ENCODE assay signal across 1 cellular context in the genomic region with DNA sequence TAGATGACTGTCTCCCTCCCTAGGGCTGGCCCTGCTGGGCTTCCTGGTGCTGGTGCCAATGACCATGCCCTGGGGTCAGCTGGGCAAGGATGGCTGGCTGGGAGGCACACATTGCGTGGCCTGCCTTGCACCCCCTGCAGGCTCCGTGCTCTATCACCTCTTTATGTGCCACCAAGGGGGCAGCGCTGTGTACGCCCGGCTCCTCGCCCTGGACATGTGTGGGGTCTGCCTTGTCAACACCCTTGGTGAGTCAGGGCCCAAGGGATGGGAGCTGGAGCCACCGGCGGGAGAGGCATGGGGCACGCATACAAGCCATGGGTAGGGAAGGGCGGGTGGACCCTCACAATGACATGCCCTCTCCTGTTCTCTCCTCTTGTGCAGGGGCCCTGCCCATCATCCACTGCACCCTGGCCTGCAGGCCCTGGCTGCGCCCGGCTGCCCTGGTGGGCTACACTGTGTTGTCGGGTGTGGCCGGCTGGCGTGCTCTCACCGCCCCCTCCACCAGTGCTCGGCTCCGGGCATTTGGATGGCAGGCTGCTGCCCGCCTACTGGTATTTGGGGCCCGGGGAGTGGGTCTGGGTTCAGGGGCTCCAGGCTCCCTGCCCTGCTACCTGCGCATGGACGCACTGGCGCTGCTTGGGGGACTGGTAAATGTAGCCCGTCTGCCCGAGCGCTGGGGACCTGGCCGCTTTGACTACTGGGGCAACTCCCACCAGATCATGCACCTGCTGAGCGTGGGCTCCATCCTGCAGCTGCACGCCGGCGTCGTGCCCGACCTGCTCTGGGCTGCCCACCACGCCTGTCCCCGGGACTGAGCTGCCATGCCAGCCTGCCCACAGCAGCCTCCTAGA.
TF ChIP-seq lines count a peak whose summit lies in the region.

No MANE protein-coding gene starts in this region.

TF ChIP-seq in IMR-90, 13 proteins besides CTCF, POLR2A, EP300 and RAD21:
- TF ChIP-seq CHD1 (IDR thresholded peaks at IDR 0.05; ENCODE audit: low read depth, low read length) (no peak), MXI1 (IDR thresholded peaks at IDR 0.05; ENCODE audit: borderline replicate concordance, low read depth, low read length) (no peak), CEBPB (IDR thresholded peaks at IDR 0.05; ENCODE audit: low read depth, low read length) (no peak), FOS (IDR thresholded peaks at IDR 0.05; ENCODE audit: low read depth, low read length) (no peak), RFX5 (IDR thresholded peaks at IDR 0.05; ENCODE audit: low read depth, low read length) (no peak), MAZ (IDR thresholded peaks at IDR 0.05; ENCODE audit: borderline replicate concordance, low read depth, low read length) (no peak), SMC3 (IDR thresholded peaks at IDR 0.05; ENCODE audit: low read depth, low read length) (no peak), RCOR1 (IDR thresholded peaks at IDR 0.05; ENCODE audit: insufficient replicate concordance, low read length) (no peak), NFE2L2 (IDR thresholded peaks at IDR 0.05; ENCODE audit: low read depth, low read length) (no peak), USF2 (IDR thresholded peaks at IDR 0.05; ENCODE audit: low read depth, low read length) (no peak)
- TF ChIP-seq, protein P1, sequence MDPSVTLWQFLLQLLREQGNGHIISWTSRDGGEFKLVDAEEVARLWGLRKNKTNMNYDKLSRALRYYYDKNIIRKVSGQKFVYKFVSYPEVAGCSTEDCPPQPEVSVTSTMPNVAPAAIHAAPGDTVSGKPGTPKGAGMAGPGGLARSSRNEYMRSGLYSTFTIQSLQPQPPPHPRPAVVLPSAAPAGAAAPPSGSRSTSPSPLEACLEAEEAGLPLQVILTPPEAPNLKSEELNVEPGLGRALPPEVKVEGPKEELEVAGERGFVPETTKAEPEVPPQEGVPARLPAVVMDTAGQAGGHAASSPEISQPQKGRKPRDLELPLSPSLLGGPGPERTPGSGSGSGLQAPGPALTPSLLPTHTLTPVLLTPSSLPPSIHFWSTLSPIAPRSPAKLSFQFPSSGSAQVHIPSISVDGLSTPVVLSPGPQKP (IDR thresholded peaks at IDR 0.05; ENCODE audit: borderline replicate concordance, low read depth, low read length) = no peak
